ENCODE assay signal across 12 cellular contexts in genomic region chr13:40975441-40975840, GRCh38. TPM values are rescaled to one million over a fixed set of nuclear protein-coding genes. Genes with fewer than 3 reads are reported as not detected.
DNase-seq lines count a peak whose midpoint lies in the region; ATAC-seq and TF ChIP-seq lines count a peak whose summit lies in the region.
"Had no signal": no experiment of that assay in that cellular context is flagged by ENCODE, and none has a peak within 500 bp of the region (broad histone marks: within the 10 kb centered on the region; RNA-seq: fewer than 3 reads in every experiment).

No MANE protein-coding gene starts in this region.

- H4K20me1 ChIP-seq in MM.1S (ENCODE audit: insufficient read depth, low read length), result no peaks in the 10 kb centered on the region

- H3K27me3 Mint-ChIP-seq in activated naive CD4-positive, alpha-beta T cell treated with anti-CD3 and anti-CD28 coated beads, Interleukin-2, amount 10 ng/mL, durations not matched to agents 7 days and 5 days, result no peaks in the 10 kb centered on the region
- no peaks in the 10 kb centered on the region for H3K27me3 Mint-ChIP-seq in stimulated activated memory B cell treated with anti-CD40 and anti-IgM and Interleukin-4, amounts not matched to agents 10 μg/mL and 1 μg/mL and 100 μg/mL, for 72 hours
- H3K27me3 Mint-ChIP-seq in mesothelial cell of epicardium (ENCODE audit: low read depth), result no peaks in the 10 kb centered on the region
- H3K27me3 Mint-ChIP-seq: activated B cell treated with CpG ODN at 0.5 μM for 24 hours had no signal

- no peaks in the 10 kb centered on the region for H3K36me3 ChIP-seq in MM.1S (replicated peaks; ENCODE audit: insufficient read depth, low read length)
- H3K36me3 ChIP-seq in colonic mucosa, result no peaks in the 10 kb centered on the region
- no peaks in the 10 kb centered on the region for H3K36me3 ChIP-seq in aorta (ENCODE audit: control insufficient read depth in 1 of 2, insufficient read depth in 2 of 2, low read length in 1 of 2)
- H3K36me3 ChIP-seq: upper lobe of left lung had no signal

- peaks cover 49% of the 10 kb centered on the region for H3K36me3 Mint-ChIP-seq in activated naive CD4-positive, alpha-beta T cell treated with anti-CD3 and anti-CD28 coated beads, Interleukin-2, amount 10 ng/mL, durations not matched to agents 7 days and 5 days
- peaks cover 28% of the 10 kb centered on the region for H3K36me3 Mint-ChIP-seq in stimulated activated memory B cell treated with anti-CD40 and anti-IgM and Interleukin-4, amounts not matched to agents 10 μg/mL and 1 μg/mL and 100 μg/mL, for 72 hours
- H3K36me3 Mint-ChIP-seq in mesothelial cell of epicardium, result no peaks in the 10 kb centered on the region

- DNase-seq in activated naive CD4-positive, alpha-beta T cell treated with anti-CD3 and anti-CD28 coated beads, Interleukin-2, amount 10 ng/mL, durations not matched to agents 7 days and 5 days, result no peak
- DNase-seq in activated naive CD4-positive, alpha-beta T cell (lab: John Stamatoyannopoulos, UW), result no peak
- DNase-seq in MM.1S, result no peak
- no peak for DNase-seq in colonic mucosa
- no peak for DNase-seq in GM10266 (ENCODE audit: extremely low spot score)
- DNase-seq in mesothelial cell of epicardium (ENCODE audit: low spot score in 2 of 2, unreplicated experiment in 2 of 2), result no peak
- DNase-seq in aorta, result no peak
- DNase-seq: activated B cell treated with CpG ODN at 0.5 μM for 24 hours; endodermal cell; NK-92 treated with Interleukin-12 subunit alpha and Interleukin-12 subunit beta, amount 100 ng/mL, for 24 hours had no signal

- no peak for ATAC-seq in stimulated activated memory B cell treated with anti-CD40 and anti-IgM and Interleukin-4, amounts not matched to agents 10 μg/mL and 1 μg/mL and 100 μg/mL, for 72 hours
- ATAC-seq in aorta (ENCODE audit: low FRiP score), result no peak

- peaks cover 84% of the 10 kb centered on the region for H3K4me1 Mint-ChIP-seq in activated naive CD4-positive, alpha-beta T cell treated with anti-CD3 and anti-CD28 coated beads, Interleukin-2, amount 10 ng/mL, durations not matched to agents 7 days and 5 days
- peaks cover 88% of the 10 kb centered on the region for H3K4me1 Mint-ChIP-seq in stimulated activated memory B cell treated with anti-CD40 and anti-IgM and Interleukin-4, amounts not matched to agents 10 μg/mL and 1 μg/mL and 100 μg/mL, for 72 hours
- peaks cover 32% of the 10 kb centered on the region for H3K4me1 Mint-ChIP-seq in mesothelial cell of epicardium

- H3K27ac ChIP-seq in MM.1S (ENCODE audit: low read length) (no peak overlapping the region), colonic mucosa (peak overlapping the region; percentile 69), aorta (ENCODE audit: low read depth in 1 of 2, low read length in 2 of 2) (no peak overlapping the region)

- no peak for TF ChIP-seq CTCF in MM.1S (IDR thresholded peaks at IDR 0.05; ENCODE audit: low read length)
- no peak for TF ChIP-seq CTCF in colonic mucosa (IDR thresholded peaks at IDR 0.05)
- no peak for TF ChIP-seq CTCF in GM10266 (IDR thresholded peaks at IDR 0.05; ENCODE audit: control insufficient read depth, insufficient read depth, low read depth, missing control alignments)
- TF ChIP-seq CTCF in mesothelial cell of epicardium (IDR thresholded peaks at IDR 0.05; ENCODE audit: unreplicated experiment), result no peak

- no peaks in the 10 kb centered on the region for H3K9me2 ChIP-seq in MM.1S (replicated peaks; ENCODE audit: insufficient read depth, low read length)

- intact Hi-C loops in colonic mucosa (cut with DNase I), result no loop called here
- intact Hi-C loops in aorta (cut with DNase I), result no loop called here

- H3K9me3 ChIP-seq in MM.1S (replicated peaks; ENCODE audit: insufficient read depth, low read length) (no peaks in the 10 kb centered on the region), colonic mucosa (no peaks in the 10 kb centered on the region), aorta (ENCODE audit: control insufficient read depth, low read length) (no peaks in the 10 kb centered on the region)
- H3K9me3 ChIP-seq: upper lobe of left lung had no signal

- no peak overlapping the region for H3K4me3 Mint-ChIP-seq in activated naive CD4-positive, alpha-beta T cell treated with anti-CD3 and anti-CD28 coated beads, Interleukin-2, amount 10 ng/mL, durations not matched to agents 7 days and 5 days
- H3K4me3 Mint-ChIP-seq in stimulated activated memory B cell treated with anti-CD40 and anti-IgM and Interleukin-4, amounts not matched to agents 10 μg/mL and 1 μg/mL and 100 μg/mL, for 72 hours, result no peak overlapping the region
- H3K4me3 Mint-ChIP-seq in mesothelial cell of epicardium, result no peak overlapping the region
- H3K4me3 Mint-ChIP-seq: endodermal cell had no signal

- H3K4me2 ChIP-seq in MM.1S (ENCODE audit: low read depth, low read length), result peak overlapping the region; percentile 9; the same call in 1 of the 2 replicates

- peak overlapping the region; percentile 17 for H3K27ac Mint-ChIP-seq in activated naive CD4-positive, alpha-beta T cell treated with anti-CD3 and anti-CD28 coated beads, Interleukin-2, amount 10 ng/mL, durations not matched to agents 7 days and 5 days
- H3K27ac Mint-ChIP-seq in stimulated activated memory B cell treated with anti-CD40 and anti-IgM and Interleukin-4, amounts not matched to agents 10 μg/mL and 1 μg/mL and 100 μg/mL, for 72 hours, result peak overlapping the region; percentile 24
- no peak overlapping the region for H3K27ac Mint-ChIP-seq in mesothelial cell of epicardium
- H3K27ac Mint-ChIP-seq: endodermal cell had no signal

- CTCF ChIA-PET in activated naive CD4-positive, alpha-beta T cell treated with anti-CD3 and anti-CD28 coated beads, Interleukin-2, amount 10 ng/mL, durations not matched to agents 7 days and 5 days (lab: Charles Lee), result interaction anchor here (0.8 to 2.3 kb wide), 11 partner anchors 13 to 92 kb away, joined by 3 to 26 read pairs (median 11); partner anchors contain the start of gene ELF1

- 0 out of 2 replicates have a peak, but pooled peaks cover 4% of the 10 kb centered on the region for H3F3A ChIP-seq in MM.1S (ENCODE audit: insufficient read depth, low read length)

- H3K27me3 ChIP-seq in MM.1S (replicated peaks; ENCODE audit: insufficient read depth, low read length) (no peaks in the 10 kb centered on the region), colonic mucosa (no peaks in the 10 kb centered on the region), aorta (ENCODE audit: control insufficient read depth in 1 of 2, insufficient read depth in 2 of 2, low read length in 1 of 2) (no peaks in the 10 kb centered on the region)
- H3K27me3 ChIP-seq: upper lobe of left lung had no signal

- H2AFZ ChIP-seq in MM.1S (ENCODE audit: low read length), result no peak overlapping the region

- H3K4me3 ChIP-seq in MM.1S (ENCODE audit: low read length) (no peak overlapping the region), colonic mucosa (no peak overlapping the region), aorta (ENCODE audit: low read length in 2 of 2) (no peak overlapping the region)
- H3K4me3 ChIP-seq: upper lobe of left lung had no signal

- peaks cover 100% of the 10 kb centered on the region for H3K79me2 ChIP-seq in MM.1S (ENCODE audit: low read length)

- H3K9ac ChIP-seq in MM.1S (ENCODE audit: low read length) (no peak overlapping the region), colonic mucosa (ENCODE audit: low read depth in 2 of 2, low read length in 2 of 2) (no peak overlapping the region)

- H3K4me1 ChIP-seq in MM.1S (ENCODE audit: low read length), result peaks cover 49% of the 10 kb centered on the region
- peaks cover 28% of the 10 kb centered on the region for H3K4me1 ChIP-seq in colonic mucosa
- H3K4me1 ChIP-seq in aorta (ENCODE audit: control insufficient read depth in 1 of 2, insufficient read depth in 2 of 2, low read length in 2 of 2), result peaks cover 0 to 8% of the 10 kb centered on the region in 2 donors

- H3K9me3 Mint-ChIP-seq in activated naive CD4-positive, alpha-beta T cell treated with anti-CD3 and anti-CD28 coated beads, Interleukin-2, amount 10 ng/mL, durations not matched to agents 7 days and 5 days, result no peaks in the 10 kb centered on the region
- no peaks in the 10 kb centered on the region for H3K9me3 Mint-ChIP-seq in stimulated activated memory B cell treated with anti-CD40 and anti-IgM and Interleukin-4, amounts not matched to agents 10 μg/mL and 1 μg/mL and 100 μg/mL, for 72 hours
- H3K9me3 Mint-ChIP-seq in mesothelial cell of epicardium, result no peaks in the 10 kb centered on the region
- H3K9me3 Mint-ChIP-seq: activated B cell treated with CpG ODN at 0.5 μM for 24 hours, endodermal cell had no signal

RNA-seq across cellular contexts. Expression of gene ELF1, which starts 43.7 kb away (rescaled TPM):
- total RNA-seq in colonic mucosa (100 to 1,000 TPM in 1 of 2 donors, 10 to 100 TPM in 1; 72.2 to 120 TPM), mesothelial cell of epicardium (76.9 to 78.0 TPM (median 77.4 TPM) in 3 replicates), aorta (10 to 100 TPM; 71.6 to 77.0 TPM)
- 10 to 100 TPM; 23.0 to 23.7 TPM for polyA plus RNA-seq in aorta
